8 cellular contexts compared by ENCODE assay signal in the genomic region with DNA sequence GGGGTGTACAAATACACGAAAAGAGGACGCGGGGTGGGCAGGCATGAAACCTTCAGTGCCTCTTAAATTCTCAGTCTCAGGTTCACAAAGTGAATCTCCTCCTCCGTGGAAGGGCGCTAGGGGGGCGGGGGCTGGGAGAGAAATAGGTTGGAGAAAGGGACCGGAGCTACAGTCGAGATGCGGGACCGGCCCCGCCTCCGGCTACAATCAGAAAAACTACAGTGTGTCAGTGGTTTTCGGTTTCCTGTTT. TPM values are rescaled to one million over a fixed set of nuclear protein-coding genes. Genes with fewer than 3 reads are reported as not detected.
DNase-seq lines count a peak whose midpoint lies in the region; ATAC-seq and TF ChIP-seq lines count a peak whose summit lies in the region.

No MANE protein-coding gene starts in this region.

- H3K4me3 ChIP-seq in MM.1S (ENCODE audit: low read length), result peak overlapping the region; percentile 94
- peak overlapping the region; percentile 81 for H3K4me3 ChIP-seq in brain microvascular endothelial cell (ENCODE audit: low read depth, low read length)
- peak overlapping the region; percentile 65 for H3K4me3 ChIP-seq in lower lobe of right lung
- H3K4me3 ChIP-seq in testis, result peak overlapping the region; percentile 73 to 96

- H3K9me3 ChIP-seq in MM.1S (replicated peaks; ENCODE audit: insufficient read depth, low read length), result no peaks in the 10 kb centered on the region
- H3K9me3 ChIP-seq in lower lobe of right lung, result no peaks in the 10 kb centered on the region
- no peaks in the 10 kb centered on the region for H3K9me3 ChIP-seq in testis

- no peaks in the 10 kb centered on the region for H3K79me2 ChIP-seq in MM.1S (ENCODE audit: low read length)

- peaks cover 14% of the 10 kb centered on the region; the same call in 1 of the 2 replicates for H3K4me1 ChIP-seq in MM.1S (ENCODE audit: low read length)
- peaks cover 15% of the 10 kb centered on the region for H3K4me1 ChIP-seq in lower lobe of right lung
- no peaks in the 10 kb centered on the region for H3K4me1 ChIP-seq in testis

- ATAC-seq in lower lobe of right lung, result no peak
- no peak for ATAC-seq in GM21528 (IDR thresholded peaks at IDR 0.05; ENCODE audit: low FRiP score, unreplicated experiment)
- no peak for ATAC-seq in HG03520 (IDR thresholded peaks at IDR 0.05; ENCODE audit: unreplicated experiment)

- H3K9ac ChIP-seq in MM.1S (ENCODE audit: low read length), result peak overlapping the region; percentile 67; the same call in 1 of the 2 replicates

- in situ Hi-C loops in brain microvascular endothelial cell (cut with HindIII; ENCODE audit: low pct_ligation_motif_present, low sequenced_read_pairs), result loop anchor here (10.0 kb wide), 1 partner anchor 94 kb away; no protein-coding TSS in a partner anchor

- H3K4me2 ChIP-seq in MM.1S (ENCODE audit: low read depth, low read length), result peak overlapping the region; percentile 89

- no peak for TF ChIP-seq CTCF in MM.1S (IDR thresholded peaks at IDR 0.05; ENCODE audit: low read length)
- no peak for TF ChIP-seq CTCF in brain microvascular endothelial cell (IDR thresholded peaks at IDR 0.05; ENCODE audit: low read depth, low read length, missing control alignments)
- TF ChIP-seq CTCF in lower lobe of right lung (IDR thresholded peaks at IDR 0.05), result no peak
- no peak for TF ChIP-seq CTCF in testis (IDR thresholded peaks at IDR 0.05)

- H3K27ac ChIP-seq in MM.1S (ENCODE audit: low read length) (peak overlapping the region; percentile 93), brain microvascular endothelial cell (peak overlapping the region; percentile 83), lower lobe of right lung (peak overlapping the region; percentile 88), testis (peak overlapping the region; percentile 93 to 98)

- H3F3A ChIP-seq in MM.1S (ENCODE audit: insufficient read depth, low read length), result peaks cover 40% of the 10 kb centered on the region

- H3K9me2 ChIP-seq in MM.1S (replicated peaks; ENCODE audit: insufficient read depth, low read length), result no peaks in the 10 kb centered on the region

- peak overlapping the region; percentile 99 for H2AFZ ChIP-seq in MM.1S (ENCODE audit: low read length)

- 0% methylated on average over 13 of the region's 13 CpGs for WGBS in testis, 2 donors

- intact Hi-C loops in lower lobe of right lung (cut with DNase I) (loop anchor here (10.0 kb wide), 1 partner anchor 94 kb away; no protein-coding TSS in a partner anchor), testis (cut with DNase I; ENCODE audit: low total_unique reads) (loop anchor here (5.0 kb wide), 3 partner anchors 102 to 413 kb away; no protein-coding TSS in a partner anchor)

- no peaks in the 10 kb centered on the region for H4K20me1 ChIP-seq in MM.1S (ENCODE audit: insufficient read depth, low read length)

- TF ChIP-seq POLR2A in testis (IDR thresholded peaks at IDR 0.05), result no peak

- H3K36me3 ChIP-seq in MM.1S (replicated peaks; ENCODE audit: insufficient read depth, low read length) (no peaks in the 10 kb centered on the region), brain microvascular endothelial cell (replicated peaks) (no peaks in the 10 kb centered on the region), lower lobe of right lung (no peaks in the 10 kb centered on the region), testis (ENCODE audit: low read depth, missing control alignments) (no peaks in the 10 kb centered on the region)

- H3K27me3 ChIP-seq in MM.1S (replicated peaks; ENCODE audit: insufficient read depth, low read length), result peaks cover 19% of the 10 kb centered on the region
- no peaks in the 10 kb centered on the region for H3K27me3 ChIP-seq in brain microvascular endothelial cell (replicated peaks)
- H3K27me3 ChIP-seq in lower lobe of right lung (ENCODE audit: low read depth), result no peaks in the 10 kb centered on the region
- H3K27me3 ChIP-seq in testis, result no peaks in the 10 kb centered on the region

- DNase-seq in COLO668 (lab: John Stamatoyannopoulos, UW; ENCODE audit: unreplicated experiment) (peak; percentile 87), MM.1S (no peak), brain microvascular endothelial cell (peak; percentile 94), lower lobe of right lung (peak; percentile 89), testis (peak; percentile 91), NCI-H69 (lab: John Stamatoyannopoulos, UW) (no peak)

RNA-seq across cellular contexts. Expression of a gene that starts 3.4 kb away (rescaled TPM):
- total RNA-seq in lower lobe of right lung (12.5 TPM), testis (10 to 100 TPM; 18.8 to 21.2 TPM)
- 7.6 TPM for polyA plus RNA-seq in testis (ENCODE audit: insufficient read depth, low read depth, low replicate concordance)

Comparison
In these comparisons a context has a peak if more than half of its experiments do, and no peak if none do; other contexts are left out.
1. DNase-seq: peak in COLO668 (single experiment), brain microvascular endothelial cell (single experiment), lower lobe of right lung (single experiment) and testis (single experiment); none in MM.1S (single experiment) and NCI-H69 (single experiment).
2. Peak in every context shown above with its lines, with median percentiles within 50 percentile points of each other: H3K27ac ChIP-seq and H3K4me3 ChIP-seq.